Comparison of ENCODE assay signal across 8 cellular contexts in genomic region chr2:74181739-74182138, GRCh38. TPM values are rescaled to one million over a fixed set of nuclear protein-coding genes. Genes with fewer than 3 reads are reported as not detected.
DNase-seq lines count a peak whose midpoint lies in the region; ATAC-seq, FAIRE-seq and TF ChIP-seq lines count a peak whose summit lies in the region.

No MANE protein-coding gene starts in this region.

- peaks cover 0 to 2% (median 0%) of the 10 kb centered on the region in 9 donors for H3K36me3 ChIP-seq in heart left ventricle

- H3K4me1 ChIP-seq in heart left ventricle, result peaks cover 0 to 41% (median 10%) of the 10 kb centered on the region in 12 donors

- TF ChIP-seq CTCF in heart left ventricle (IDR thresholded peaks at IDR 0.05), result no peak

- no peaks in the 10 kb centered on the region for H3K27me3 ChIP-seq in heart left ventricle

- intact Hi-C loops in heart left ventricle (cut with DNase I), result no loop called here

- peak overlapping the region in 2 of 12 donors; percentile 7 to 98 for H3K27ac ChIP-seq in heart left ventricle

- no peak for TF ChIP-seq POLR2A in heart left ventricle (IDR thresholded peaks at IDR 0.05)

- H3K9me3 ChIP-seq in heart left ventricle, result no peaks in the 10 kb centered on the region

- peak overlapping the region in 1 of 12 donors; percentile 23 for H3K4me3 ChIP-seq in heart left ventricle

- ATAC-seq in GM18517 (IDR thresholded peaks at IDR 0.05; ENCODE audit: unreplicated experiment) (peak; percentile 29), HG02798 (IDR thresholded peaks at IDR 0.05; ENCODE audit: poor library complexity, unreplicated experiment) (peak; percentile 31), heart left ventricle (peak in 2 of 4 donors; percentile 23 to 29)

- no peak for FAIRE-seq in HTR-8/SVneo (lab: Jason Lieb, UNC)

- 42 to 67% (median 56%) methylated on average over 7 of the region's 7 CpGs for WGBS in heart left ventricle, 4 donors

- DNase-seq in NOMO-1 treated with dmso at 0.1 percent for 144 hours (lab: John Stamatoyannopoulos, UW; ENCODE audit: unreplicated experiment) (peak; percentile 96), heart left ventricle (peak in 4 of 5 donors; percentile 40 to 49 (median 41)), SW480 (ENCODE audit: low spot score) (no peak), HTR-8/SVneo (ENCODE audit: insufficient read length, low spot score) (no peak), hepatic stellate cell (ENCODE audit: low spot score) (no peak)
- DNase-seq in activated effector memory CD4-positive, alpha-beta T cell treated with anti-CD3 and anti-CD28 coated beads, Interleukin-2, amount 50 U/mL, for 16 hours, result no peak

RNA-seq across cellular contexts. Expression of gene MOB1A, which starts 3.1 kb away (rescaled TPM):
- total RNA-seq in heart left ventricle, result 100 to 1,000 TPM in 1 of 9 donors, 10 to 100 TPM in 8; 42.2 to 104 (median 55.4) TPM
- 10 to 100 TPM; 15.0 to 33.8 TPM for polyA plus RNA-seq in heart left ventricle

RNA-seq across cellular contexts. Expression of gene MTHFD2, which starts 16.7 kb away (rescaled TPM):
- 10 to 100 TPM; 13.0 to 40.5 (median 17.5) TPM for total RNA-seq in heart left ventricle
- 10 to 100 TPM; 12.9 to 27.6 TPM for polyA plus RNA-seq in heart left ventricle

RNA-seq across cellular contexts. Expression of gene BOLA3, which starts 34.0 kb away (rescaled TPM):
- 100 to 1,000 TPM in 1 of 9 donors, 10 to 100 TPM in 8; 52.2 to 165 (median 65.3) TPM for total RNA-seq in heart left ventricle
- 100 to 1,000 TPM in 1 of 2 donors, 10 to 100 TPM in 1; 56.0 to 242 TPM for polyA plus RNA-seq in heart left ventricle

Comparison
In these comparisons a context has a peak if more than half of its experiments do, and no peak if none do; other contexts are left out.
1. DNase-seq: peak in NOMO-1 treated with dmso at 0.1 percent for 144 hours (single experiment) and heart left ventricle (4 of 5); none in SW480 (single experiment), activated effector memory CD4-positive, alpha-beta T cell treated with anti-CD3 and anti-CD28 coated beads, Interleukin-2, amount 50 U/mL, for 16 hours (single experiment), HTR-8/SVneo (single experiment) and hepatic stellate cell (single experiment).